8 cellular contexts compared by ENCODE assay signal in genomic region chr9:114098660-114099522, GRCh38. TPM values are rescaled to one million over a fixed set of nuclear protein-coding genes. Genes with fewer than 3 reads are reported as not detected.
A peak's percentile ranks its signal among the peaks of the same experiment; 100 is the strongest.
DNase-seq lines count a peak whose midpoint lies in the region; ATAC-seq and TF ChIP-seq lines count a peak whose summit lies in the region.

KIF12 (minus strand) TSS chr9:114099292; CDS start chr9:114099276, 16 bp downstream.

- WGBS in smooth muscle cell (ENCODE audit: low lambda C conversion rate): 16% methylated on average over 34 of the region's 45 CpGs

- no peaks in the 10 kb centered on the region for H4K20me1 ChIP-seq in smooth muscle cell (ENCODE audit: low read depth)

- no peak for DNase-seq in AG10803 (ENCODE audit: low read depth)
- peak; percentile 37 for DNase-seq in LoVo (ENCODE audit: low spot score)
- DNase-seq in activated naive CD8-positive, alpha-beta T cell treated with anti-CD3 and anti-CD28 coated beads, Interleukin-2, amount 50 U/mL, for 24 hours: peak; percentile 35
- peak; percentile 95 for DNase-seq in iPS-NIHi11 (ENCODE audit: low spot score)
- no peak for DNase-seq in smooth muscle cell (lab: John Stamatoyannopoulos, UW; ENCODE audit: unreplicated experiment)
- DNase-seq in GM13977 (ENCODE audit: low spot score): no peak
- no peak for DNase-seq in NCI-H1105 treated with DMSO at 0.1 percent for 48 hours (lab: John Stamatoyannopoulos, UW)

- peaks cover 7% of the 10 kb centered on the region for H3K9me3 Mint-ChIP-seq in activated naive CD8-positive, alpha-beta T cell treated with anti-CD3 and anti-CD28 coated beads, Interleukin-2, amount 50 U/mL, for 24 hours

- peaks cover 7% of the 10 kb centered on the region for H3K4me1 Mint-ChIP-seq in activated naive CD8-positive, alpha-beta T cell treated with anti-CD3 and anti-CD28 coated beads, Interleukin-2, amount 50 U/mL, for 24 hours

- no peaks in the 10 kb centered on the region for H3K4me1 ChIP-seq in smooth muscle cell (ENCODE audit: low read depth)

- peaks cover 6% of the 10 kb centered on the region for H3F3A ChIP-seq in smooth muscle cell (ENCODE audit: low read depth)

- H3K4me2 ChIP-seq in smooth muscle cell: peak within 1 kb of the TSS; percentile 93

- peak; percentile 33 for ATAC-seq in activated naive CD8-positive, alpha-beta T cell treated with anti-CD3 and anti-CD28 coated beads, Interleukin-2, amount 50 U/mL, for 24 hours
- ATAC-seq in GM21825 (IDR thresholded peaks at IDR 0.05; ENCODE audit: unreplicated experiment): no peak

- H3K36me3 Mint-ChIP-seq in activated naive CD8-positive, alpha-beta T cell treated with anti-CD3 and anti-CD28 coated beads, Interleukin-2, amount 50 U/mL, for 24 hours (ENCODE audit: low read depth): no peaks in the 10 kb centered on the region

- H3K79me2 ChIP-seq in smooth muscle cell (ENCODE audit: low read depth): no peaks in the 10 kb centered on the region

- no peak within 1 kb of the TSS for H3K9ac ChIP-seq in smooth muscle cell (ENCODE audit: low read depth)

- H3K27me3 Mint-ChIP-seq in activated naive CD8-positive, alpha-beta T cell treated with anti-CD3 and anti-CD28 coated beads, Interleukin-2, amount 50 U/mL, for 24 hours: peaks cover 34% of the 10 kb centered on the region

- peaks cover 28% of the 10 kb centered on the region for H3K27me3 ChIP-seq in smooth muscle cell (ENCODE audit: low read depth)

- H3K4me3 ChIP-seq in AG10803 (ENCODE audit: low read length) (peak within 1 kb of the TSS; percentile 34; the same call in 1 of the 2 replicates), smooth muscle cell (peak within 1 kb of the TSS; percentile 53)

- H3K27ac Mint-ChIP-seq in activated naive CD8-positive, alpha-beta T cell treated with anti-CD3 and anti-CD28 coated beads, Interleukin-2, amount 50 U/mL, for 24 hours: no peak within 1 kb of the TSS

- in situ Hi-C loops in GM13977 (cut with MboI; ENCODE audit: low pct_unique_long_range_greater_than_20kb, low sequenced_read_pairs, unreplicated experiment): no loop called here

- H3K27ac ChIP-seq in smooth muscle cell (ENCODE audit: low read depth): no peak within 1 kb of the TSS

- no peak within 1 kb of the TSS for H2AFZ ChIP-seq in smooth muscle cell (ENCODE audit: low read depth)

- no peaks in the 10 kb centered on the region for H3K9me3 ChIP-seq in smooth muscle cell (replicated peaks; ENCODE audit: low read depth)

- no peak within 1 kb of the TSS for H3K4me3 Mint-ChIP-seq in activated naive CD8-positive, alpha-beta T cell treated with anti-CD3 and anti-CD28 coated beads, Interleukin-2, amount 50 U/mL, for 24 hours

- H3K36me3 ChIP-seq in smooth muscle cell (ENCODE audit: low read depth): no peaks in the 10 kb centered on the region

- no peak for TF ChIP-seq CTCF in AG10803 (conservative IDR thresholded peaks at IDR 0.05; ENCODE audit: low read length)
- TF ChIP-seq CTCF in smooth muscle cell (IDR thresholded peaks at IDR 0.05; ENCODE audit: borderline replicate concordance, insufficient read depth, poor library complexity, severe bottlenecking): no peak
- TF ChIP-seq CTCF in GM13977 (IDR thresholded peaks at IDR 0.05; ENCODE audit: extremely low read depth, insufficient read depth, missing control alignments): no peak

RNA-seq across cellular contexts. Expression of gene KIF12, which starts in this region (rescaled TPM):
- 0.09 TPM in 1 of 2 replicates, not detected in the other for total RNA-seq in smooth muscle cell
- polyA plus RNA-seq in smooth muscle cell: 0.21 TPM in 1 of 2 replicates, not detected in the other

Comparison
In these comparisons a context has a peak if more than half of its experiments do, and no peak if none do; other contexts are left out.
1. DNase-seq: peak in LoVo (single experiment), activated naive CD8-positive, alpha-beta T cell treated with anti-CD3 and anti-CD28 coated beads, Interleukin-2, amount 50 U/mL, for 24 hours (single experiment) and iPS-NIHi11 (single experiment); none in AG10803 (single experiment), smooth muscle cell (single experiment), GM13977 (single experiment) and NCI-H1105 treated with DMSO at 0.1 percent for 48 hours (single experiment).